In the genomic region with DNA sequence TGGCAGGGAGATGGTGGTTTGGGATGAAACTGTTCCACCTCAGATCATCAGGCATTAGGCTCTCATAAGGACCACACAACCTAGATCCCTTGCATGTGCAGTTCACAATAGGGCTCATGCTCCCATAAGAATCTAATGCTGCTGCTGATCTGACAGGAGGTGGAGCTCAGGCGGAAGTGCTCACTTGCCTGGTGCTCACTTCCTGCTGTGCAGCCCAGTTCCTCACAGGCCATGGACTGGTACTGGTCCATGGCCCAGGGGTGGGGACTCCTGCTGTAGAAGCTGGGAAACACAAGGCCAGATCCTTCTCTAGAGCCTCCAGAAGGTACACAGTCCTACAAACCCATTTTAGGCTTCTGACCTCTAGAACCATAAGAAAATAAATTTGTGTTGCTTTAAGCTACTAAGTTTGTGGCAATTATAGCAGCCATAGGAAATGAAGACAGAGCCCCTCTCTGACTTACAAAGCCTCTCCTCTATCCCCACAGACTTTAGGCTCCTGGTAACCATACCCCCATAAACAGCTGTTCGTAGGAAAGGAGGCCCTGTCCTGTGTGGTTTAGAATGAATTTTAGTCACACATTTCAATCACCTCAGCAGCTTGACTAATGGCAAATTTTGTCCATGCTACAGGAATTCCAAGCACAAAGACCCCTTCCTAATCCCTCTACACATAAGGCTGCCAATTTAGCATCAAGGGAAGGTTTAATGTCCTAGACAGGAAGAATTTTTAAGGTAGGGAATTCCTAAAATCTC, we compare ENCODE assay signal across 25 cellular contexts.
"Had no signal": no experiment of that assay in that cellular context is flagged by ENCODE, and none has a peak within 500 bp of the region (broad histone marks: within the 10 kb centered on the region; RNA-seq: fewer than 3 reads in every experiment).

No MANE protein-coding gene starts in this region.

- H3K4me1 Mint-ChIP-seq: stimulated activated naive B cell treated with anti-CD40 and anti-IgM and Interleukin-4, amounts not matched to agents 10 μg/mL and 1 μg/mL and 100 μg/mL, for 72 hours had no signal

- H3K79me2 ChIP-seq: hepatocyte had no signal

- H3K27ac ChIP-seq: colonic mucosa, hepatocyte, ovary, spleen, stomach, thyroid gland, uterus had no signal

- H3K36me3 ChIP-seq: colonic mucosa, ovary, spleen, stomach, thyroid gland, uterus had no signal

- H3K27ac Mint-ChIP-seq: naive thymus-derived CD8-positive, alpha-beta T cell; progenitor cell of endocrine pancreas; stimulated activated naive B cell treated with anti-CD40 and anti-IgM and Interleukin-4, amounts not matched to agents 10 μg/mL and 1 μg/mL and 100 μg/mL, for 72 hours; type B pancreatic cell had no signal

- H3K36me3 Mint-ChIP-seq: naive thymus-derived CD8-positive, alpha-beta T cell; stimulated activated naive B cell treated with anti-CD40 and anti-IgM and Interleukin-4, amounts not matched to agents 10 μg/mL and 1 μg/mL and 100 μg/mL, for 72 hours had no signal

- H3K4me3 ChIP-seq: colonic mucosa, hepatocyte, mucosa of descending colon, ovary, spleen, stomach, thyroid gland, uterus had no signal

- H3K4me1 ChIP-seq: colonic mucosa, spleen, thyroid gland, uterus had no signal

- H3K9me3 ChIP-seq: colonic mucosa, mucosa of descending colon, ovary, spleen, stomach, thyroid gland, uterus had no signal

- ATAC-seq: left colon; mucosa of descending colon; naive thymus-derived CD8-positive, alpha-beta T cell; stimulated activated naive B cell treated with anti-CD40 and anti-IgM and Interleukin-4, amounts not matched to agents 10 μg/mL and 1 μg/mL and 100 μg/mL, for 72 hours had no signal

- H3K4me2 ChIP-seq: hepatocyte had no signal

- H3K27me3 ChIP-seq: colonic mucosa, hepatocyte, ovary, thyroid gland, uterus had no signal

- H3K27me3 Mint-ChIP-seq: progenitor cell of endocrine pancreas had no signal

- DNase-seq: cerebellar nuclear complex; colonic mucosa; dermis blood vessel endothelial cell; effector CD4-positive, alpha-beta T cell; endodermal cell; erythroblast; kidney; left colon; mammary epithelial cell; mucosa of descending colon; naive thymus-derived CD8-positive, alpha-beta T cell; nucleus accumbens; ovary; right cardiac atrium; spleen; stimulated activated CD4-positive, alpha-beta T cell treated with anti-CD3 and anti-CD28 coated beads, Interleukin-15, amount 100 ng/mL, for 24 hours; stimulated activated CD4-positive, alpha-beta T cell treated with anti-CD3 and anti-CD28 coated beads, Interleukin-1b, Interleukin-23, amount 100 ng/mL, for 48 hours; stimulated activated CD4-positive, alpha-beta T cell treated with anti-CD3 and anti-CD28 coated beads, Interleukin-4, amount 100 ng/mL, for 24 hours; stimulated activated naive B cell treated with anti-CD40 and anti-IgM and Interleukin-4, amounts not matched to agents 10 μg/mL and 1 μg/mL and 100 μg/mL, for 72 hours; stomach; thyroid gland; uterus had no signal

- H2AFZ ChIP-seq: hepatocyte had no signal

- H3K4me3 Mint-ChIP-seq: endodermal cell; naive thymus-derived CD8-positive, alpha-beta T cell; stimulated activated naive B cell treated with anti-CD40 and anti-IgM and Interleukin-4, amounts not matched to agents 10 μg/mL and 1 μg/mL and 100 μg/mL, for 72 hours; type B pancreatic cell had no signal
